In the genomic region with DNA sequence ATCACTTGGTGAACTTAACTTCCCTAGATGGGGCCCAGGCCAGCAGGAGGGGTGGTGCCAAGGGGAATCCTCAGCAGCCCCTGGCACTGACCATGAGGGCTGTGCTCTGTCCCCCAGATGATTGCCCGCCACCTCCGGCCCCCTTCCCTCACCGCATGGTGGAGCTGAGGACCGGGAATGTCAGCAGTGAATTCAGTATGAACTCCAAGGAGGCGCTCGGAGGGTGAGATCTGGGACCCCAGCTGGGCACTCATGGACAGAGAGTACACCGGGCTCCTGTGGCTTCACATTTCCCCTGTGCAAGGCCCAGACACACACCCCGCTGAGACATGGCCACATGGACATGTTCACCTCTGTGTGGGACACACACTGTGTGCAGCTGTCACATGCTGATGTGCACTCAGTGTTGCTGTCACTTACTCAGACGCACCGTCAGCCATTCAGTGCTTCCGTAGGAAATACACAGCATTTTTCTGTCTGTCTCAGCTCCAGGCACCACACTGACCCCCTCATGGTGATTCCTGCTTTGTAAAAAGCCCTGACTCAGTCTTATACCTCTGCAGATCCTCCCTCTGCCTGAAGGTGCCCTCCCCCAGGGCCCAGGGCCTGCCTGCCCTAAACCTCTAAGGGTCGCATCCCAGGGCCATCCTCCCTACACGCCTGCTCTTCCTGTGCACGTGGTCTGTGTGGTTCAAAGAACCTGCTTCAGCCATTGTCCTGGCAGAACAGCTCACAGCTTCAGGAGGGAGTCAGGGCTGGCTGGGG, we compare ENCODE assay signal across 13 cellular contexts. TPM values are rescaled to one million over a fixed set of nuclear protein-coding genes. Genes with fewer than 3 reads are reported as not detected.
DNase-seq lines count a peak whose midpoint lies in the region; ATAC-seq and TF ChIP-seq lines count a peak whose summit lies in the region.
"Had no signal": no experiment of that assay in that cellular context is flagged by ENCODE, and none has a peak within 500 bp of the region (broad histone marks: within the 10 kb centered on the region; RNA-seq: fewer than 3 reads in every experiment).

No MANE protein-coding gene starts in this region.

- ATAC-seq in upper lobe of right lung = no peak

- intact Hi-C loops in upper lobe of right lung (cut with DNase I) = no loop called here

- H3K36me3 ChIP-seq in endodermal cell (ENCODE audit: control insufficient read depth, insufficient read depth, low read length) (no peaks in the 10 kb centered on the region), upper lobe of right lung (no peaks in the 10 kb centered on the region)
- H3K36me3 ChIP-seq: heart right ventricle, neutrophil, SJSA1 had no signal

- peaks cover 2% of the 10 kb centered on the region for H3K4me1 Mint-ChIP-seq in endodermal cell

- TF ChIP-seq CTCF in endodermal cell (conservative IDR thresholded peaks at IDR 0.05) = no peak
- no peak for TF ChIP-seq CTCF in upper lobe of right lung (IDR thresholded peaks at IDR 0.05)

- H3K27ac Mint-ChIP-seq in endodermal cell = no peak overlapping the region
- H3K27ac Mint-ChIP-seq: activated B cell treated with CpG ODN at 0.5 μM for 24 hours had no signal

- H3K27me3 ChIP-seq in endodermal cell (ENCODE audit: control insufficient read depth, insufficient read depth, low read length, poor library complexity, severe bottlenecking) (no peaks in the 10 kb centered on the region), upper lobe of right lung (no peaks in the 10 kb centered on the region)
- H3K27me3 ChIP-seq: SJSA1 had no signal

- no peak overlapping the region for H3K9ac ChIP-seq in endodermal cell (ENCODE audit: extremely low read depth, low read length, poor library complexity, severe bottlenecking)

- H3K4me3 Mint-ChIP-seq in endodermal cell = no peak overlapping the region
- H3K4me3 Mint-ChIP-seq: activated B cell treated with CpG ODN at 0.5 μM for 24 hours had no signal

- WGBS in endodermal cell (ENCODE audit: insufficient coverage in 1 of 2, insufficient read length in 1 of 2), 2 experiments = 79 to 86% methylated on average over 14 of the region's 14 CpGs

- in situ Hi-C loops in G401 (cut with HindIII; ENCODE audit: low sequenced_read_pairs) = no loop called here

- no peaks in the 10 kb centered on the region for H3K9me3 Mint-ChIP-seq in endodermal cell
- H3K9me3 Mint-ChIP-seq: activated B cell treated with CpG ODN at 0.5 μM for 24 hours had no signal

- peak; percentile 55 for DNase-seq in activated effector memory CD4-positive, alpha-beta T cell treated with anti-CD3 and anti-CD28 coated beads, Interleukin-2, amount 50 U/mL, for 16 hours
- no peak for DNase-seq in activated effector memory CD4-positive, alpha-beta T cell treated with Interleukin-2 at 50 U/mL for 16 hours
- DNase-seq in endodermal cell (peak; percentile 55), upper lobe of right lung (peak; percentile 53), G401 (ENCODE audit: low spot score) (no peak), superior temporal gyrus (ENCODE audit: extremely low spot score) (no peak)

- H3K4me3 ChIP-seq in endodermal cell (ENCODE audit: low read length) = no peak overlapping the region
- H3K4me3 ChIP-seq in upper lobe of right lung = no peak overlapping the region
- H3K4me3 ChIP-seq: SJSA1 had no signal

- H3K9me3 ChIP-seq in endodermal cell (ENCODE audit: control insufficient read depth, low read length) (no peaks in the 10 kb centered on the region), upper lobe of right lung (no peaks in the 10 kb centered on the region)
- H3K9me3 ChIP-seq: heart right ventricle, neutrophil, SJSA1 had no signal

- H3K27me3 Mint-ChIP-seq in endodermal cell (ENCODE audit: insufficient read depth) = peaks cover 3% of the 10 kb centered on the region
- H3K27me3 Mint-ChIP-seq: activated B cell treated with CpG ODN at 0.5 μM for 24 hours had no signal

- no peaks in the 10 kb centered on the region for H3K36me3 Mint-ChIP-seq in endodermal cell (ENCODE audit: low read depth)

- H3K4me1 ChIP-seq in endodermal cell (ENCODE audit: control insufficient read depth, insufficient read depth, low read length) = peaks cover 7% of the 10 kb centered on the region
- peaks cover 4% of the 10 kb centered on the region for H3K4me1 ChIP-seq in upper lobe of right lung

- H3K27ac ChIP-seq in endodermal cell (ENCODE audit: low read depth, low read length) = no peak overlapping the region
- H3K27ac ChIP-seq in upper lobe of right lung = no peak overlapping the region
- H3K27ac ChIP-seq: neutrophil, SJSA1 had no signal

RNA-seq across cellular contexts. Expression of a gene that starts 4.4 kb away (rescaled TPM):
- total RNA-seq in endodermal cell = under 1 TPM; 0.20 to 0.29 TPM
- polyA plus RNA-seq in endodermal cell (2013, experiment 1 of 2) = 0.39 TPM
- polyA plus RNA-seq in endodermal cell (2013, experiment 2 of 2) = 0.37 TPM
- total RNA-seq in upper lobe of right lung = not detected
- total RNA-seq in G401 (2014; rRNA removed; shearing (Covaris generic)) = 0.44 TPM in 1 of 2 replicates, not detected in the other
- total RNA-seq: activated B cell treated with CpG ODN at 0.5 μM for 24 hours had no signal
- polyA plus RNA-seq: urinary bladder had no signal

RNA-seq across cellular contexts. Expression of a gene that starts 21.9 kb away (rescaled TPM):
- total RNA-seq in endodermal cell (not detected), upper lobe of right lung (3.3 TPM)
- 2.3 TPM for polyA plus RNA-seq in endodermal cell (2013, experiment 1 of 2)
- 3.3 TPM for polyA plus RNA-seq in endodermal cell (2013, experiment 2 of 2)
- 3.4 and 9.5 TPM in 2 replicates for total RNA-seq in G401 (2014; rRNA removed; shearing (Covaris generic))
- total RNA-seq: A673, activated B cell treated with CpG ODN at 0.5 μM for 24 hours had no signal

RNA-seq across cellular contexts. Expression of a gene that starts 46.8 kb away (rescaled TPM):
- total RNA-seq in endodermal cell (1 to 10 TPM; 3.8 to 7.2 TPM), upper lobe of right lung (2.4 TPM)
- polyA plus RNA-seq in endodermal cell (2013, experiment 1 of 2) = 7.3 TPM
- 7.6 TPM for polyA plus RNA-seq in endodermal cell (2013, experiment 2 of 2)
- 0.37 and 3.4 TPM in 2 replicates for total RNA-seq in G401 (2014; rRNA removed; shearing (Covaris generic))
- total RNA-seq: A673 had no signal

RNA-seq across cellular contexts. Expression of a gene that starts 46.9 kb away (rescaled TPM):
- total RNA-seq in endodermal cell = under 1 TPM; 0.29 to 0.51 TPM
- polyA plus RNA-seq in endodermal cell (2013, experiment 1 of 2) = 1.00 TPM
- 1.2 TPM for polyA plus RNA-seq in endodermal cell (2013, experiment 2 of 2)
- total RNA-seq in upper lobe of right lung = 0.49 TPM
- 2.0 TPM in 1 of 2 replicates, not detected in the other for total RNA-seq in G401 (2014; rRNA removed; shearing (Covaris generic))
- total RNA-seq: A673, left ventricle myocardium superior, SJSA1 had no signal

Comparison
In these comparisons a context has a peak if more than half of its experiments do, and no peak if none do; other contexts are left out.
1. DNase-seq: peak in activated effector memory CD4-positive, alpha-beta T cell treated with anti-CD3 and anti-CD28 coated beads, Interleukin-2, amount 50 U/mL, for 16 hours (single experiment), endodermal cell (single experiment) and upper lobe of right lung (single experiment); none in activated effector memory CD4-positive, alpha-beta T cell treated with Interleukin-2 at 50 U/mL for 16 hours (single experiment), G401 (single experiment) and superior temporal gyrus (single experiment).